ENCODE assay signal across 8 cellular contexts in genomic region chr17:78780852-78781338, GRCh38. TPM values are rescaled to one million over a fixed set of nuclear protein-coding genes. Genes with fewer than 3 reads are reported as not detected.
DNase-seq lines count a peak whose midpoint lies in the region; ATAC-seq and TF ChIP-seq lines count a peak whose summit lies in the region.

No MANE protein-coding gene starts in this region.

- H3K4me3 Mint-ChIP-seq in CD14-positive monocyte (peak overlapping the region; percentile 95 to 97), neural crest cell (peak overlapping the region; percentile 91)

- no peaks in the 10 kb centered on the region for H3K36me3 ChIP-seq in Peyer's patch

- peaks cover 0 to 2% (median 0%) of the 10 kb centered on the region in 3 donors for H3K27me3 Mint-ChIP-seq in CD14-positive monocyte (ENCODE audit: low read depth in 3 of 3)
- no peaks in the 10 kb centered on the region for H3K27me3 Mint-ChIP-seq in neural crest cell (ENCODE audit: low read depth)

- peaks cover 0 to 8% of the 10 kb centered on the region in 2 donors for H3K36me3 Mint-ChIP-seq in CD14-positive monocyte
- H3K36me3 Mint-ChIP-seq in neural crest cell (ENCODE audit: low read depth): no peaks in the 10 kb centered on the region

- peak overlapping the region; percentile 97 to 100 (median 98) for H3K27ac ChIP-seq in Peyer's patch
- H3K27ac ChIP-seq in dorsolateral prefrontal cortex: peak overlapping the region; percentile 5 to 95 (median 85)

- H3K4me1 Mint-ChIP-seq in CD14-positive monocyte (peaks cover 52% of the 10 kb centered on the region), neural crest cell (peaks cover 23% of the 10 kb centered on the region)

- H3K4me3 ChIP-seq in Peyer's patch: peak overlapping the region; percentile 78 to 100 (median 98)
- peak overlapping the region; percentile 64 to 98 (median 84) for H3K4me3 ChIP-seq in dorsolateral prefrontal cortex

- H3K4me1 ChIP-seq in Peyer's patch: peaks cover 0 to 24% (median 9%) of the 10 kb centered on the region in 4 donors

- no peak for DNase-seq in CD14-positive monocyte (ENCODE audit: low spot score)
- peak in 1 of 3 donors; percentile 53 for DNase-seq in Peyer's patch
- peak in 1 of 10 donors; percentile 34 for DNase-seq in dorsolateral prefrontal cortex
- no peak for DNase-seq in neural crest cell (ENCODE audit: low read depth, low spot score)
- no peak for DNase-seq in NOMO-1 (lab: John Stamatoyannopoulos, UW; ENCODE audit: unreplicated experiment in 2 of 2)
- DNase-seq in cerebellar nuclear complex (lab: John Stamatoyannopoulos, UW): no peak

- H3K27me3 ChIP-seq in Peyer's patch (no peaks in the 10 kb centered on the region), dorsolateral prefrontal cortex (no peaks in the 10 kb centered on the region)

- intact Hi-C loops in CD14-positive monocyte (cut with micrococcal nuclease): loop anchor here in 1 of 2 donors (5.0 kb wide), 1 partner anchor 44 kb away; no protein-coding TSS in a partner anchor
- intact Hi-C loops in dorsolateral prefrontal cortex (cut with DNase I): loop anchor here (1.0 to 5.0 kb wide), 2 partner anchors 58 to 61 kb away; partner anchors contain the start of gene USP36 (in 1 of the 2)

- H3K9me3 ChIP-seq in Peyer's patch: no peaks in the 10 kb centered on the region

- ATAC-seq in GM18858 (IDR thresholded peaks at IDR 0.05; ENCODE audit: unreplicated experiment): no peak
- no peak for ATAC-seq in HG03378 (IDR thresholded peaks at IDR 0.05; ENCODE audit: unreplicated experiment)

- no peak for TF ChIP-seq CTCF in CD14-positive monocyte (IDR thresholded peaks at IDR 0.05)
- TF ChIP-seq CTCF in Peyer's patch (IDR thresholded peaks at IDR 0.05): no peak
- TF ChIP-seq CTCF in dorsolateral prefrontal cortex (IDR thresholded peaks at IDR 0.05 in 54 of 56, conservative IDR thresholded peaks at IDR 0.05 in 2 of 56; ENCODE audit: low read depth in 1 of 56, partially characterized antibody in 56 of 56): no peak
- TF ChIP-seq CTCF in neural crest cell (conservative IDR thresholded peaks at IDR 0.05): no peak

- H3K9me3 Mint-ChIP-seq in CD14-positive monocyte (no peaks in the 10 kb centered on the region), neural crest cell (no peaks in the 10 kb centered on the region)

- H3K27ac Mint-ChIP-seq in CD14-positive monocyte: peak overlapping the region; percentile 94 to 100 (median 97)
- peak overlapping the region; percentile 71 for H3K27ac Mint-ChIP-seq in neural crest cell (ENCODE audit: unreplicated experiment)

- no peak for TF ChIP-seq POLR2A in Peyer's patch (IDR thresholded peaks at IDR 0.05)

RNA-seq across cellular contexts. Expression of gene CYTH1, which starts 1.2 kb away (rescaled TPM):
- 10 to 100 TPM; 68.6 to 80.9 TPM for polyA plus RNA-seq in CD14-positive monocyte
- 100 to 1,000 TPM in 2 of 4 donors, 10 to 100 TPM in 2; 88.3 to 262 (median 109) TPM for total RNA-seq in Peyer's patch
- total RNA-seq in dorsolateral prefrontal cortex: 100 to 1,000 TPM in 67 of 120 experiments, 10 to 100 TPM in 53; 70.0 to 339 (median 108) TPM
- total RNA-seq in neural crest cell: 26.8 and 27.7 TPM in 2 replicates

RNA-seq across cellular contexts. Expression of gene USP36, which starts 59.7 kb away (rescaled TPM):
- 1 to 10 TPM; 4.4 to 6.1 TPM for polyA plus RNA-seq in CD14-positive monocyte
- 100 to 1,000 TPM in 1 of 4 donors, 10 to 100 TPM in 3; 20.7 to 130 (median 59.9) TPM for total RNA-seq in Peyer's patch
- total RNA-seq in dorsolateral prefrontal cortex: 10 to 100 TPM; 39.1 to 90.9 (median 60.5) TPM
- total RNA-seq in neural crest cell: 59.0 and 63.2 TPM in 2 replicates
